Comparison of ENCODE assay signal across 10 cellular contexts in the genomic region with DNA sequence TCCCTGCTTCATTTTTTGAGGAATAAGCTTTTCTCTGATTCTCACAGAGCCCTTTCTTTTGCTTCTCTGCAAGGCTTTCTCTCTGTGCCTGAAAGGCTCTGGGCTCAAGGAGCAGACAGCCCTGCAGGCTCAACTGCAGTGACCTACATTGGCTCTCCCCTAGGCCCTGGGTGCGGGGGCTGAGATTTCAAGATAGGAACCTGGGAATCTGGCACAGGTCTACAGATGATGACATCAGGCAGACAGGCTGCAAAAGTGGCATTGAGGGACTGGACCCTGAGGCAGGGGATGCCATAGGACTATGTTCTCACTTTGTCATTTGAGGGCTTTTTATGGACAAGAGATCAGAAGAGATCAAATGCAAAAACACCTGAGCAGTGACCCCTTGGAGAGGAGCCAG. TPM values are rescaled to one million over a fixed set of nuclear protein-coding genes. Genes with fewer than 3 reads are reported as not detected.
DNase-seq lines count a peak whose midpoint lies in the region; ATAC-seq, FAIRE-seq and TF ChIP-seq lines count a peak whose summit lies in the region.
"Had no signal": no experiment of that assay in that cellular context is flagged by ENCODE, and none has a peak within 500 bp of the region (broad histone marks: within the 10 kb centered on the region; RNA-seq: fewer than 3 reads in every experiment).

No MANE protein-coding gene starts in this region.

- no peaks in the 10 kb centered on the region for H3K79me2 ChIP-seq in astrocyte (ENCODE audit: insufficient read depth, low read length)

- no peak for ATAC-seq in GM18511 (IDR thresholded peaks at IDR 0.05; ENCODE audit: unreplicated experiment)
- ATAC-seq in foreskin keratinocyte = no peak

- peaks cover 65% of the 10 kb centered on the region for H3K4me1 Mint-ChIP-seq in T-helper 2 cell treated with Interferon-gamma antibody and Interleukin-4, amounts not matched to agents 5 μg/mL and 100 μg/mL, for 36 hours (ENCODE audit: low read depth)
- H3K4me1 Mint-ChIP-seq in astrocyte (ENCODE audit: low read depth, unreplicated experiment) = peaks cover 74% of the 10 kb centered on the region

- H3K36me3 Mint-ChIP-seq in T-helper 2 cell treated with Interferon-gamma antibody and Interleukin-4, amounts not matched to agents 5 μg/mL and 100 μg/mL, for 36 hours (ENCODE audit: low read depth) = no peaks in the 10 kb centered on the region
- H3K36me3 Mint-ChIP-seq in astrocyte (ENCODE audit: low read depth, unreplicated experiment) = no peaks in the 10 kb centered on the region

- H3K36me3 ChIP-seq in astrocyte (ENCODE audit: insufficient read depth, low read length) (no peaks in the 10 kb centered on the region), stomach smooth muscle (ENCODE audit: control insufficient read depth in 2 of 2, insufficient read depth in 2 of 2, low read length in 2 of 2) (no peaks in the 10 kb centered on the region)

- H3K4me1 ChIP-seq in astrocyte (ENCODE audit: insufficient read depth, low read length) (peaks cover 79% of the 10 kb centered on the region), stomach smooth muscle (ENCODE audit: control insufficient read depth, insufficient read depth, low read length) (peaks cover 87% of the 10 kb centered on the region), foreskin keratinocyte (peaks cover 21% of the 10 kb centered on the region)

- H3K27me3 Mint-ChIP-seq in T-helper 2 cell treated with Interferon-gamma antibody and Interleukin-4, amounts not matched to agents 5 μg/mL and 100 μg/mL, for 36 hours (ENCODE audit: low read depth) = peaks cover 8% of the 10 kb centered on the region
- no peaks in the 10 kb centered on the region for H3K27me3 Mint-ChIP-seq in astrocyte (ENCODE audit: low read depth, unreplicated experiment)

- DNase-seq in T-helper 2 cell treated with Interferon-gamma antibody and Interleukin-4, amounts not matched to agents 5 μg/mL and 100 μg/mL, for 36 hours (ENCODE audit: low spot score) = no peak
- DNase-seq in T-helper 2 cell (no peak), astrocyte (ENCODE audit: low read depth) (no peak), lower leg skin (ENCODE audit: low spot score in 2 of 2) (peak; percentile 28 to 88), GM10266 (ENCODE audit: extremely low spot score) (no peak), foreskin keratinocyte (no peak)

- H3K9ac ChIP-seq in astrocyte (ENCODE audit: low read length) (no peak overlapping the region), stomach smooth muscle (ENCODE audit: low read length in 2 of 2) (peak overlapping the region; percentile 36 to 59)

- WGBS in lower leg skin, 2 donors = 16 to 20% methylated on average over 1 of the region's 1 CpG

- H3K4me2 ChIP-seq in astrocyte (ENCODE audit: low read length) = peak overlapping the region; percentile 83

- TF ChIP-seq CTCF in astrocyte (IDR thresholded peaks at IDR 0.05; ENCODE audit: insufficient read depth, low read depth, low read length) (no peak), lower leg skin (IDR thresholded peaks at IDR 0.05) (no peak), GM10266 (IDR thresholded peaks at IDR 0.05; ENCODE audit: control insufficient read depth, insufficient read depth, low read depth, missing control alignments) (no peak), foreskin keratinocyte (conservative IDR thresholded peaks at IDR 0.05) (no peak)

- H3K27me3 ChIP-seq in astrocyte (ENCODE audit: insufficient read depth, low read length) (no peaks in the 10 kb centered on the region), stomach smooth muscle (ENCODE audit: control insufficient read depth in 1 of 2, insufficient read depth in 2 of 2, low read length in 2 of 2) (no peaks in the 10 kb centered on the region), foreskin keratinocyte (no peaks in the 10 kb centered on the region)

- intact Hi-C loops in lower leg skin (cut with DNase I; ENCODE audit: low total_unique reads) = loop anchor here (10.0 kb wide), 2 partner anchors 54 to 234 kb away; no protein-coding TSS in a partner anchor

- peak overlapping the region; percentile 39 for H3K27ac Mint-ChIP-seq in T-helper 2 cell treated with Interferon-gamma antibody and Interleukin-4, amounts not matched to agents 5 μg/mL and 100 μg/mL, for 36 hours
- no peak overlapping the region for H3K27ac Mint-ChIP-seq in astrocyte (ENCODE audit: unreplicated experiment)

- no peak overlapping the region for H2AFZ ChIP-seq in astrocyte (ENCODE audit: low read depth, low read length)

- H3K9me3 Mint-ChIP-seq in T-helper 2 cell treated with Interferon-gamma antibody and Interleukin-4, amounts not matched to agents 5 μg/mL and 100 μg/mL, for 36 hours = no peaks in the 10 kb centered on the region
- no peaks in the 10 kb centered on the region for H3K9me3 Mint-ChIP-seq in astrocyte (ENCODE audit: unreplicated experiment)

- no peak for FAIRE-seq in astrocyte (lab: Jason Lieb, UNC)
- FAIRE-seq: A204.1, GM12892 had no signal

- no peak for TF ChIP-seq POLR2A in lower leg skin (IDR thresholded peaks at IDR 0.05)

- H3K27ac ChIP-seq in astrocyte (ENCODE audit: low read depth, low read length) (peak overlapping the region; percentile 25), stomach smooth muscle (ENCODE audit: low read length) (peak overlapping the region; percentile 97), foreskin keratinocyte (no peak overlapping the region)

- H3K4me3 Mint-ChIP-seq in T-helper 2 cell treated with Interferon-gamma antibody and Interleukin-4, amounts not matched to agents 5 μg/mL and 100 μg/mL, for 36 hours = no peak overlapping the region
- H3K4me3 Mint-ChIP-seq in astrocyte (ENCODE audit: unreplicated experiment) = no peak overlapping the region

- H3K4me3 ChIP-seq in astrocyte (ENCODE audit: insufficient read depth, low read depth, low read length) (no peak overlapping the region), lower leg skin (ENCODE audit: low read depth, poor library complexity, severe bottlenecking) (no peak overlapping the region), stomach smooth muscle (ENCODE audit: low read length in 2 of 2) (peak overlapping the region in 1 of 2 donors; percentile 55)

- H4K20me1 ChIP-seq in astrocyte (ENCODE audit: insufficient read depth, low read length) = no peaks in the 10 kb centered on the region

- H3K9me3 ChIP-seq in astrocyte (ENCODE audit: insufficient read depth, low read depth, low read length) (no peaks in the 10 kb centered on the region), stomach smooth muscle (ENCODE audit: control insufficient read depth in 2 of 2, low read length in 2 of 2) (no peaks in the 10 kb centered on the region)

RNA-seq across cellular contexts. Expression of gene NR1D1, which starts 10.1 kb away (rescaled TPM):
- total RNA-seq in astrocyte (8.7 and 10.1 TPM in 2 replicates), lower leg skin (100 to 1,000 TPM; 111 to 194 (median 148) TPM), foreskin keratinocyte (5.7 and 6.1 TPM in 2 replicates)
- 7.3 and 9.0 TPM in 2 replicates for polyA plus RNA-seq in foreskin keratinocyte

RNA-seq across cellular contexts. Expression of gene MSL1, which starts 11.3 kb away (rescaled TPM):
- total RNA-seq in astrocyte (81.9 and 83.3 TPM in 2 replicates), lower leg skin (100 to 1,000 TPM in 1 of 4 donors, 10 to 100 TPM in 3; 70.6 to 117 (median 82.4) TPM), foreskin keratinocyte (57.7 and 60.6 TPM in 2 replicates)
- polyA plus RNA-seq in foreskin keratinocyte = 35.5 and 44.6 TPM in 2 replicates

RNA-seq across cellular contexts. Expression of gene CASC3, which starts 29.9 kb away (rescaled TPM):
- 55.0 and 56.1 TPM in 2 replicates for total RNA-seq in astrocyte
- 10 to 100 TPM; 32.3 to 58.1 (median 53.0) TPM for total RNA-seq in lower leg skin
- total RNA-seq in foreskin keratinocyte = 34.7 and 35.6 TPM in 2 replicates
- 23.7 and 25.1 TPM in 2 replicates for polyA plus RNA-seq in foreskin keratinocyte

RNA-seq across cellular contexts. Expression of gene THRA, which starts 47.7 kb away (rescaled TPM):
- total RNA-seq in astrocyte (16.7 and 20.4 TPM in 2 replicates), lower leg skin (10 to 100 TPM; 28.2 to 56.8 (median 42.6) TPM), foreskin keratinocyte (7.2 and 7.9 TPM in 2 replicates)
- 4.6 and 5.4 TPM in 2 replicates for polyA plus RNA-seq in foreskin keratinocyte

RNA-seq across cellular contexts. Expression of gene MED24, which starts 56.2 kb away (rescaled TPM):
- 49.2 and 56.4 TPM in 2 replicates for total RNA-seq in astrocyte
- total RNA-seq in lower leg skin = 10 to 100 TPM; 47.2 to 88.9 (median 62.9) TPM
- 49.1 and 57.7 TPM in 2 replicates for total RNA-seq in foreskin keratinocyte
- polyA plus RNA-seq in foreskin keratinocyte = 55.0 and 67.2 TPM in 2 replicates

Comparison
In these comparisons a context has a peak if more than half of its experiments do, and no peak if none do; other contexts are left out.
1. DNase-seq: peak in lower leg skin (2 of 2); none in T-helper 2 cell treated with Interferon-gamma antibody and Interleukin-4, amounts not matched to agents 5 μg/mL and 100 μg/mL, for 36 hours (single experiment), T-helper 2 cell (0 of 5), astrocyte (single experiment), GM10266 (single experiment) and foreskin keratinocyte (0 of 2).
2. RNA of gene NR1D1, which starts 10.1 kb away (total RNA-seq): 111 to 194 TPM in lower leg skin; 8.7 to 10.1 TPM in astrocyte and 5.7 to 6.1 TPM in foreskin keratinocyte; every median in the first group is over 10 times any median in the second.